In genomic region chr2:71792926-71793761, GRCh38 we compare ENCODE assay signal across 17 cellular contexts.
A peak's percentile ranks its signal among the peaks of the same experiment; 100 is the strongest.
DNase-seq lines count a peak whose midpoint lies in the region; ATAC-seq, FAIRE-seq and TF ChIP-seq lines count a peak whose summit lies in the region.
"Had no signal": no experiment of that assay in that cellular context is flagged by ENCODE, and none has a peak within 500 bp of the region (broad histone marks: within the 10 kb centered on the region; RNA-seq: fewer than 3 reads in every experiment).

No MANE protein-coding gene starts in this region.

- H2AK5ac ChIP-seq in mesenchymal stem cell (ENCODE audit: low read length, severe bottlenecking): no peak overlapping the region

- no peak for TF ChIP-seq RAD21 in HepG2 (CRISPR knock-in tag; IDR thresholded peaks at IDR 0.05)

- H3K9me3 ChIP-seq in HepG2 (ENCODE audit: low read length): no peaks in the 10 kb centered on the region
- no peaks in the 10 kb centered on the region for H3K9me3 ChIP-seq in right lobe of liver
- no peaks in the 10 kb centered on the region for H3K9me3 ChIP-seq in mesenchymal stem cell (ENCODE audit: control insufficient read depth, low read length)
- H3K9me3 ChIP-seq: A549, neutrophil had no signal

- no peak overlapping the region for H4K8ac ChIP-seq in mesenchymal stem cell (ENCODE audit: low read length)

- in situ Hi-C loops in HepG2 (cut with HindIII; ENCODE audit: extremely low pct_ligation_motif_present, low pct_unique_long_range_greater_than_20kb) (loop anchor here (5.0 kb wide), 2 partner anchors 121 to 246 kb away; no protein-coding TSS in a partner anchor), brain microvascular endothelial cell (cut with HindIII; ENCODE audit: low pct_ligation_motif_present, low sequenced_read_pairs) (no loop called here)

- no peak overlapping the region for H3K23ac ChIP-seq in mesenchymal stem cell (ENCODE audit: low read length in 2 of 2)

- peak overlapping the region in 1 of 2 experiments; percentile 79 for H3K18ac ChIP-seq in mesenchymal stem cell (ENCODE audit: low read depth in 1 of 2, low read length in 2 of 2)

- 23% methylated on average over 10 of the region's 10 CpGs for WGBS in HepG2 (ENCODE audit: low lambda C conversion rate)
- 72% methylated on average over 5 of the region's 10 CpGs for WGBS in right lobe of liver (ENCODE audit: insufficient coverage, low coverage, low lambda C conversion rate, missing lambda C conversion rate)
- 84% methylated on average over 8 of the region's 10 CpGs for WGBS in mesenchymal stem cell

- H3K4me1 ChIP-seq in HepG2 (ENCODE audit: insufficient read depth, low read length) (peaks cover 10% of the 10 kb centered on the region; the same call in 1 of the 2 replicates), right lobe of liver (no peaks in the 10 kb centered on the region), mesenchymal stem cell (ENCODE audit: control insufficient read depth, insufficient read depth, low read depth, low read length) (peaks cover 37% of the 10 kb centered on the region)

- FAIRE-seq in HepG2 (lab: Jason Lieb, UNC): no peak
- peak; percentile 91 for FAIRE-seq in urothelium cell line (lab: Jason Lieb, UNC)
- FAIRE-seq: A549, G401.6, GM12892, islet of Langerhans had no signal

- peak; percentile 21 for DNase-seq in HepG2 (ENCODE audit: low spot score)
- DNase-seq in right lobe of liver: no peak
- DNase-seq in brain microvascular endothelial cell: peak; percentile 47
- peak; percentile 65 for DNase-seq in mesenchymal stem cell
- DNase-seq in urothelium cell line (ENCODE audit: low spot score): no peak
- DNase-seq in activated naive CD4-positive, alpha-beta T cell (lab: John Stamatoyannopoulos, UW): no peak
- no peak for DNase-seq in HEK293T (ENCODE audit: extremely low spot score)
- DNase-seq: activated CD4-positive, alpha-beta T cell treated with anti-CD3 and anti-CD28 coated beads for 36 hours; glutamatergic neuron; NCI-H2171 treated with DMSO at 0.1 percent for 48 hours had no signal

- H3K4ac ChIP-seq in mesenchymal stem cell (ENCODE audit: low read depth in 1 of 2, low read length in 2 of 2): no peak overlapping the region

- H3K4me3 ChIP-seq in HepG2 (replicated peaks in 1 of 3; ENCODE audit: insufficient read depth in 1 of 3, low read depth in 2 of 3, low read length in 3 of 3): no peak overlapping the region
- H3K4me3 ChIP-seq in right lobe of liver: no peak overlapping the region
- no peak overlapping the region for H3K4me3 ChIP-seq in brain microvascular endothelial cell (ENCODE audit: low read depth, low read length)
- no peak overlapping the region for H3K4me3 ChIP-seq in mesenchymal stem cell (ENCODE audit: insufficient read depth in 1 of 2, low read depth in 1 of 2, low read length in 2 of 2)
- H3K4me3 ChIP-seq: A549, skin epidermis had no signal

- intact Hi-C loops in HepG2 (cut with micrococcal nuclease; ENCODE audit: unreplicated experiment): no loop called here
- intact Hi-C loops in right lobe of liver (cut with DNase I): loop anchor here (10.0 kb wide), 2 partner anchors 178 to 248 kb away; no protein-coding TSS in a partner anchor

- TF ChIP-seq POLR2A in HepG2 (IDR thresholded peaks at IDR 0.05; ENCODE audit: insufficient read depth in 1 of 2, low read depth in 2 of 2, low read length in 2 of 2): no peak
- no peak for TF ChIP-seq POLR2A in right lobe of liver (IDR thresholded peaks at IDR 0.05)

- no peak for ATAC-seq in HepG2
- ATAC-seq in right lobe of liver: no peak
- ATAC-seq in GM21381 (IDR thresholded peaks at IDR 0.05; ENCODE audit: unreplicated experiment): no peak
- ATAC-seq: A549; activated CD4-positive, alpha-beta T cell treated with anti-CD3 and anti-CD28 coated beads for 36 hours had no signal

- peaks cover 2% of the 10 kb centered on the region; the same call in 1 of the 2 replicates for H4K20me1 ChIP-seq in HepG2 (ENCODE audit: insufficient read depth, low read length)

- H3K36me3 ChIP-seq in HepG2 (replicated peaks in 1 of 2; ENCODE audit: control insufficient read depth in 1 of 2, insufficient read depth in 2 of 2, low read length in 2 of 2) (no peaks in the 10 kb centered on the region), right lobe of liver (no peaks in the 10 kb centered on the region), brain microvascular endothelial cell (replicated peaks) (no peaks in the 10 kb centered on the region), mesenchymal stem cell (ENCODE audit: control insufficient read depth in 1 of 2, insufficient read depth in 2 of 2, low read depth in 1 of 2, low read length in 2 of 2) (no peaks in the 10 kb centered on the region)
- H3K36me3 ChIP-seq: neutrophil had no signal

- peak overlapping the region in 1 of 2 experiments; percentile 18 for H3K14ac ChIP-seq in mesenchymal stem cell (ENCODE audit: low read length in 2 of 2)

- H3K27ac ChIP-seq in HepG2 (ENCODE audit: extremely low read length, insufficient read depth, low read length) (no peak overlapping the region), right lobe of liver (no peak overlapping the region), brain microvascular endothelial cell (no peak overlapping the region), mesenchymal stem cell (ENCODE audit: low read length, poor library complexity, severe bottlenecking) (no peak overlapping the region)
- H3K27ac ChIP-seq: neutrophil had no signal

- H3K27me3 ChIP-seq in HepG2 (ENCODE audit: control insufficient read depth in 1 of 2, insufficient read depth in 2 of 2, low read length in 2 of 2) (peaks cover 2 to 47% of the 10 kb centered on the region in 2 experiments; a peak in 4 of 5 replicates), right lobe of liver (no peaks in the 10 kb centered on the region), brain microvascular endothelial cell (replicated peaks) (no peaks in the 10 kb centered on the region), mesenchymal stem cell (ENCODE audit: control insufficient read depth in 1 of 2, insufficient read depth in 1 of 2, low read length in 2 of 2) (peaks cover 0 to 60% of the 10 kb centered on the region in 2 experiments)
- H3K27me3 ChIP-seq: neutrophil had no signal

- CTCF ChIA-PET in HepG2 (lab: Yijun Ruan, JAX; ENCODE audit: low intra/inter-chr PET ratio, low total read pairs) (no interaction called here), HEK293T (lab: Yijun Ruan, JAX) (no interaction called here)

- POLR2A ChIA-PET in HepG2 (lab: Yijun Ruan, JAX): no interaction called here
- POLR2A ChIA-PET in HEK293T (lab: Yijun Ruan, JAX): no interaction called here

- H2BK12ac ChIP-seq in mesenchymal stem cell (ENCODE audit: low read length in 2 of 2): peak overlapping the region in 1 of 2 experiments; percentile 8

- H2BK120ac ChIP-seq in mesenchymal stem cell (ENCODE audit: low read depth, low read length): no peak overlapping the region

- no peak overlapping the region for H2AFZ ChIP-seq in HepG2 (ENCODE audit: low read length)
- H2AFZ ChIP-seq in mesenchymal stem cell (ENCODE audit: low read depth, low read length): no peak overlapping the region

- TF ChIP-seq EP300 in HepG2 (IDR thresholded peaks at IDR 0.05; ENCODE audit: low read depth in 2 of 2, low read length in 2 of 2): no peak
- TF ChIP-seq EP300 in HepG2 (CRISPR knock-in tag; IDR thresholded peaks at IDR 0.05; ENCODE audit: borderline replicate concordance): no peak

- H3K9ac ChIP-seq in HepG2 (ENCODE audit: insufficient read depth, low read depth, low read length) (no peak overlapping the region), mesenchymal stem cell (ENCODE audit: low read length) (no peak overlapping the region)

- H3K79me2 ChIP-seq in HepG2 (ENCODE audit: insufficient read depth, low read length): no peaks in the 10 kb centered on the region

- no peak overlapping the region for H2BK15ac ChIP-seq in mesenchymal stem cell (ENCODE audit: low read depth, poor library complexity, severe bottlenecking)

- no TSS peak for BruUV-seq in HepG2 (replicated peaks; lab: Mats Ljungman, UMichigan)

- TF ChIP-seq CTCF in HepG2 (CRISPR knock-in tag; IDR thresholded peaks at IDR 0.05) (no peak), right lobe of liver (IDR thresholded peaks at IDR 0.05) (no peak), brain microvascular endothelial cell (IDR thresholded peaks at IDR 0.05; ENCODE audit: low read depth, low read length, missing control alignments) (no peak)

- no peak overlapping the region for H3K4me2 ChIP-seq in HepG2 (ENCODE audit: low read depth, low read length)
- H3K4me2 ChIP-seq in mesenchymal stem cell (ENCODE audit: low read length, poor library complexity, severe bottlenecking): no peak overlapping the region
- H3K4me2 ChIP-seq: A549 had no signal

- H3K79me1 ChIP-seq in mesenchymal stem cell (replicated peaks; ENCODE audit: low read length, poor library complexity, severe bottlenecking): no peaks in the 10 kb centered on the region

- no peak overlapping the region for H4K91ac ChIP-seq in mesenchymal stem cell (ENCODE audit: low read length)

- no peak overlapping the region for H2BK5ac ChIP-seq in mesenchymal stem cell (ENCODE audit: low read depth, low read length, poor library complexity, severe bottlenecking)

TF ChIP-seq in HepG2, 621 proteins besides CTCF, POLR2A, EP300 and RAD21 (continues in another document):
- no peak for TF ChIP-seq ZNF513 (CRISPR knock-in tag; conservative IDR thresholded peaks at IDR 0.05)

TF ChIP-seq in HEK293T, 16 proteins besides CTCF, POLR2A, EP300 and RAD21:
- TF ChIP-seq PKNOX1 (IDR thresholded peaks at IDR 0.05) (no peak), HDGF (IDR thresholded peaks at IDR 0.05; ENCODE audit: borderline replicate concordance) (no peak), ZNF384 (IDR thresholded peaks at IDR 0.05) (no peak), ELF4 (IDR thresholded peaks at IDR 0.05) (no peak), FOXM1 (IDR thresholded peaks at IDR 0.05; ENCODE audit: borderline replicate concordance) (no peak), TARDBP (IDR thresholded peaks at IDR 0.05) (no peak)

Comparison
In these comparisons a context has a peak if more than half of its experiments do, and no peak if none do; other contexts are left out.
1. DNase-seq: peak in HepG2 (single experiment), brain microvascular endothelial cell (single experiment) and mesenchymal stem cell (single experiment); none in right lobe of liver (0 of 3), urothelium cell line (single experiment), activated naive CD4-positive, alpha-beta T cell (0 of 4) and HEK293T (single experiment).